ENCODE assay signal across 17 cellular contexts in the genomic region with DNA sequence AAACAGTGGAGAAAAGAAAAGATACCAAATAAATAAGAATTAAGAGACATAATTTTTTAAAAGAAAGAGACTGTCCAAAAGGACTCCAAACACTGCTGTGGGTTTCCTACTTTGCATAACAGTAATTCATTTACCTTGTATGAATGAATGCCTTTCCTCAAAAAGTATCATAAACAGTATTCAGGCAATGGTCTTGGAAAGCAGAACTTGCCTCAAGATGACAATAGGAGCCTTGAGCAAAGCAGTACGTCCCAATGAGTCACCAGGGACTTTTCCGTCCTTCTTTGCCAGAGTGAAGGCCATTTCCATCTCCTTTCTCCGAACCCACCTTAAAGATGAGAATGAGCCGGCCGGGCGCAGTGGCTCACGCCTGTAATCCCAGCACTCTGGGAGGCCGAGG.
DNase-seq lines count a peak whose midpoint lies in the region; ATAC-seq and TF ChIP-seq lines count a peak whose summit lies in the region.
"Had no signal": no experiment of that assay in that cellular context is flagged by ENCODE, and none has a peak within 500 bp of the region (broad histone marks: within the 10 kb centered on the region; RNA-seq: fewer than 3 reads in every experiment).

No MANE protein-coding gene starts in this region.

- H3K27ac Mint-ChIP-seq in CD14-positive monocyte (peak overlapping the region; percentile 23 to 93 (median 80)), endodermal cell (no peak overlapping the region)
- H3K27ac Mint-ChIP-seq: CD4-positive, CD25-positive, alpha-beta regulatory T cell had no signal

- DNase-seq in CD14-positive monocyte (ENCODE audit: low spot score) (peak; percentile 61), MV-4-11 (lab: John Stamatoyannopoulos, UW) (peak; percentile 30), endodermal cell (peak; percentile 13), GM20000 (ENCODE audit: low spot score) (no peak), substantia nigra (lab: John Stamatoyannopoulos, UW) (no peak), heart left ventricle (no peak)
- DNase-seq: CD4-positive, CD25-positive, alpha-beta regulatory T cell; DMS79; NCI-H1048; NCI-H1694 treated with DMSO at 0.1 percent for 48 hours; NCI-H69; NK-92 treated with Interleukin-12 subunit alpha and Interleukin-12 subunit beta, amount 100 ng/mL, for 24 hours; PC-9 had no signal

- H3K36me3 Mint-ChIP-seq in CD14-positive monocyte: no peaks in the 10 kb centered on the region
- no peaks in the 10 kb centered on the region for H3K36me3 Mint-ChIP-seq in endodermal cell (ENCODE audit: low read depth)
- H3K36me3 Mint-ChIP-seq: CD4-positive, CD25-positive, alpha-beta regulatory T cell had no signal

- H3K27ac ChIP-seq in endodermal cell (ENCODE audit: low read depth, low read length) (no peak overlapping the region), substantia nigra (ENCODE audit: low read depth, low read length, poor library complexity, severe bottlenecking) (no peak overlapping the region), heart left ventricle (no peak overlapping the region)
- H3K27ac ChIP-seq: A549, PC-9, SK-N-MC had no signal

- H3K4me3 Mint-ChIP-seq in CD14-positive monocyte (peak overlapping the region in 1 of 2 donors; percentile 16), endodermal cell (no peak overlapping the region)
- H3K4me3 Mint-ChIP-seq: CD4-positive, CD25-positive, alpha-beta regulatory T cell had no signal

- intact Hi-C loops in CD14-positive monocyte (cut with micrococcal nuclease): no loop called here
- intact Hi-C loops in heart left ventricle (cut with DNase I): no loop called here

- H3K36me3 ChIP-seq in endodermal cell (ENCODE audit: control insufficient read depth, insufficient read depth, low read length): no peaks in the 10 kb centered on the region
- no peaks in the 10 kb centered on the region for H3K36me3 ChIP-seq in heart left ventricle

- H3K27me3 Mint-ChIP-seq in CD14-positive monocyte (ENCODE audit: low read depth in 3 of 3) (peaks cover 0 to 1% (median 0%) of the 10 kb centered on the region in 3 donors), endodermal cell (ENCODE audit: insufficient read depth) (no peaks in the 10 kb centered on the region)
- H3K27me3 Mint-ChIP-seq: CD4-positive, CD25-positive, alpha-beta regulatory T cell had no signal

- H3K4me3 ChIP-seq in endodermal cell (ENCODE audit: low read length) (no peak overlapping the region), heart left ventricle (no peak overlapping the region)
- H3K4me3 ChIP-seq: A549, PC-9, SK-N-MC had no signal

- H3K4me1 ChIP-seq in endodermal cell (ENCODE audit: control insufficient read depth, insufficient read depth, low read length) (peaks cover 3% of the 10 kb centered on the region), heart left ventricle (no peaks in the 10 kb centered on the region)
- H3K4me1 ChIP-seq: A549 had no signal

- no peak for TF ChIP-seq POLR2A in heart left ventricle (IDR thresholded peaks at IDR 0.05)

- H3K9ac ChIP-seq in endodermal cell (ENCODE audit: extremely low read depth, low read length, poor library complexity, severe bottlenecking): no peak overlapping the region

- H3K9me3 ChIP-seq in endodermal cell (ENCODE audit: control insufficient read depth, low read length) (no peaks in the 10 kb centered on the region), heart left ventricle (no peaks in the 10 kb centered on the region)
- H3K9me3 ChIP-seq: A549 had no signal

- peaks cover 18% of the 10 kb centered on the region for H3K4me1 Mint-ChIP-seq in CD14-positive monocyte
- peaks cover 16% of the 10 kb centered on the region for H3K4me1 Mint-ChIP-seq in endodermal cell

- H3K9me3 Mint-ChIP-seq in CD14-positive monocyte (peaks cover 0 to 3% (median 0%) of the 10 kb centered on the region in 7 donors), endodermal cell (no peaks in the 10 kb centered on the region)
- H3K9me3 Mint-ChIP-seq: CD4-positive, CD25-positive, alpha-beta regulatory T cell had no signal

- 89 to 95% methylated on average over 7 to 8 of the region's 8 CpGs for WGBS in endodermal cell (ENCODE audit: insufficient coverage in 1 of 2, insufficient read length in 1 of 2), 2 experiments
- WGBS in heart left ventricle, 4 donors: 81 to 88% (median 83%) methylated on average over 8 of the region's 8 CpGs

- TF ChIP-seq CTCF in CD14-positive monocyte (IDR thresholded peaks at IDR 0.05) (no peak), endodermal cell (conservative IDR thresholded peaks at IDR 0.05) (no peak), GM20000 (IDR thresholded peaks at IDR 0.05; ENCODE audit: extremely low read depth, missing control alignments) (no peak), heart left ventricle (IDR thresholded peaks at IDR 0.05) (no peak)

- H3K27me3 ChIP-seq in endodermal cell (ENCODE audit: control insufficient read depth, insufficient read depth, low read length, poor library complexity, severe bottlenecking): no peaks in the 10 kb centered on the region
- H3K27me3 ChIP-seq in heart left ventricle: no peaks in the 10 kb centered on the region

- ATAC-seq in GM18907 (IDR thresholded peaks at IDR 0.05; ENCODE audit: unreplicated experiment) (peak; percentile 43), heart left ventricle (no peak), HG03097 (IDR thresholded peaks at IDR 0.05; ENCODE audit: low FRiP score, unreplicated experiment) (no peak)

Comparison
In these comparisons a context has a peak if more than half of its experiments do, and no peak if none do; other contexts are left out.
1. DNase-seq: peak in CD14-positive monocyte (single experiment), MV-4-11 (single experiment) and endodermal cell (single experiment); none in GM20000 (single experiment), substantia nigra (0 of 49) and heart left ventricle (0 of 5).